In genomic region chr16:68290455-68290854, GRCh38 we compare ENCODE assay signal across 1 cellular context.
TF ChIP-seq lines count a peak whose summit lies in the region.

No MANE protein-coding gene starts in this region.

TF ChIP-seq in GM23338, 12 proteins besides CTCF, POLR2A, EP300 and RAD21 (continued from another document):
- TF ChIP-seq REST (IDR thresholded peaks at IDR 0.05; ENCODE audit: unreplicated experiment) (no peak), ZNF462 (CRISPR knock-in tag; IDR thresholded peaks at IDR 0.05) (no peak), ETS1 (IDR thresholded peaks at IDR 0.05) (no peak), POLR2AphosphoS5 (IDR thresholded peaks at IDR 0.05; ENCODE audit: low read depth) (no peak), ZNF331 (CRISPR knock-in tag; IDR thresholded peaks at IDR 0.05; ENCODE audit: low read depth) (no peak), ZNF114 (CRISPR knock-in tag; IDR thresholded peaks at IDR 0.05) (no peak), NANOG (IDR thresholded peaks at IDR 0.05; ENCODE audit: borderline replicate concordance) (no peak), EZH2phosphoT487 (IDR thresholded peaks at IDR 0.05; ENCODE audit: unreplicated experiment) (no peak)
TF ChIP-seq in GM23338: peak in this region for 0.
